In the genomic region with DNA sequence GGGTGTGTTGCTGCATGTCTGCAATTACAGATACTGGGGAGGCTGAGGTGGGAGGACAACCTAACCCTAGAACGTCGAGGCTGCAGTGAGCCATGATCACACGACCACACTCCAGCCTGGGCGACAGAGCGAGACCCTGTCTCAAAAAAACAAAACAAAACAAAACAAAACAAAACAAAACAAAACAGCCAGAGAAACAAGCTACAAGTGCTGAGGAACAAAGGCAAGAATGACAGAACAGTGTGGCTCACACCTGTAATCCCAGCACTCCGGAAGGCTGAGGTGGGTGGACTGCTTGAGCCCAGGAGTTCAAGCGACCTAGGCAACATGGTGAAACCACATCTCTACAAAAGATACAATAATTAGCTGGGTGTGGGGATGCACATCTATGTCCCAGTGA, we compare ENCODE assay signal across 27 cellular contexts.
"Had no signal": no experiment of that assay in that cellular context is flagged by ENCODE, and none has a peak within 500 bp of the region (broad histone marks: within the 10 kb centered on the region; RNA-seq: fewer than 3 reads in every experiment).

No MANE protein-coding gene starts in this region.

- H3K4me1 ChIP-seq: stomach, suprapubic skin, testis, thyroid gland, tibial artery, tibial nerve, transverse colon, upper lobe of left lung, upper lobe of right lung, uterus, vagina had no signal

- ATAC-seq: stimulated activated effector memory CD8-positive, alpha-beta T cell treated with anti-CD3 and anti-CD28 coated beads, Interleukin-12 subunit alpha, Interleukin-12 subunit beta, amount 100 ng/mL, for 72 hours; stimulated activated memory B cell treated with anti-CD40 and anti-IgM and Interleukin-4, amounts not matched to agents 10 μg/mL and 1 μg/mL and 100 μg/mL, for 72 hours; stimulated activated naive B cell treated with anti-CD40 and anti-IgM and Interleukin-4, amounts not matched to agents 10 μg/mL and 1 μg/mL and 100 μg/mL, for 72 hours; stimulated activated naive CD8-positive, alpha-beta T cell treated with anti-CD3 and anti-CD28 coated beads, Interleukin-15, amount 100 ng/mL, for 72 hours; stimulated activated naive CD8-positive, alpha-beta T cell treated with anti-CD3 and anti-CD28 coated beads, Interleukin-15, Interleukin-2, amounts not matched to agents 100 U/mL and 50 U/mL, for 24 hours; upper lobe of right lung had no signal

- DNase-seq: stimulated activated CD4-positive, alpha-beta T cell treated with anti-CD3 and anti-CD28 coated beads, Interleukin-2, amount 100 ng/mL, for 48 hours; stimulated activated CD4-positive, alpha-beta T cell treated with anti-CD3 and anti-CD28 coated beads, Interleukin-4, amount 100 ng/mL, for 1 hour; stimulated activated CD4-positive, alpha-beta T cell treated with anti-CD3 and anti-CD28 coated beads, Interleukin-4, amount 100 ng/mL, for 24 hours; stimulated activated CD4-positive, alpha-beta T cell treated with anti-CD3 and anti-CD28 coated beads, Interleukin-4, amount 100 ng/mL, for 4 hours; stimulated activated CD8-positive, alpha-beta memory T cell treated with anti-CD3 and anti-CD28 coated beads, Interleukin-4, amount 100 ng/mL, for 48 hours; stimulated activated naive B cell treated with anti-CD40 and anti-IgM and Interleukin-4, amounts not matched to agents 10 μg/mL and 1 μg/mL and 100 μg/mL, for 72 hours; stimulated activated naive CD4-positive, alpha-beta T cell; stimulated activated naive CD4-positive, alpha-beta T cell treated with Interleukin-2 at 50 U/mL for 16 hours; stimulated activated naive CD8-positive, alpha-beta T cell treated with anti-CD3 and anti-CD28 coated beads, Interleukin-15, amount 100 ng/mL, for 72 hours; stimulated activated naive CD8-positive, alpha-beta T cell treated with anti-CD3 and anti-CD28 coated beads, Interleukin-15, Interleukin-2, amounts not matched to agents 100 U/mL and 50 U/mL, for 24 hours; stomach; substantia nigra; testis; thyroid gland; tibial artery; transverse colon; trophoblast cell; upper lobe of left lung; upper lobe of right lung; uterus had no signal

- H3K36me3 ChIP-seq: suprapubic skin, thoracic aorta, thyroid gland, transverse colon, upper lobe of left lung, upper lobe of right lung, uterus had no signal

- H3K4me3 ChIP-seq: stomach, suprapubic skin, testis, thoracic aorta, thyroid gland, tibial artery, tibial nerve, transverse colon, upper lobe of left lung, upper lobe of right lung, uterus, vagina had no signal

- H3K9me3 ChIP-seq: suprapubic skin, testis, thyroid gland, upper lobe of right lung, vagina had no signal

- FAIRE-seq: urothelium cell line had no signal

- H3K27ac ChIP-seq: stomach, suprapubic skin, testis, thoracic aorta, thyroid gland, tibial artery, tibial nerve, transverse colon, upper lobe of left lung, upper lobe of right lung, uterus, vagina had no signal

- H3K27me3 ChIP-seq: stomach, suprapubic skin, testis, thyroid gland, tibial artery, tibial nerve, transverse colon, upper lobe of left lung, upper lobe of right lung, uterus, vagina had no signal
